ENCODE assay signal across 8 cellular contexts in genomic region chr19:45439569-45440258, GRCh38. TPM values are rescaled to one million over a fixed set of nuclear protein-coding genes. Genes with fewer than 3 reads are reported as not detected.
A peak's percentile ranks its signal among the peaks of the same experiment; 100 is the strongest.
DNase-seq lines count a peak whose midpoint lies in the region; ATAC-seq and TF ChIP-seq lines count a peak whose summit lies in the region.

No MANE protein-coding gene starts in this region.

- H3K9me3 ChIP-seq in HUES6 (ENCODE audit: control insufficient read depth, insufficient read depth, low read depth, low read length) = no peaks in the 10 kb centered on the region

- H3K27me3 Mint-ChIP-seq in neural crest cell (ENCODE audit: low read depth) = no peaks in the 10 kb centered on the region

- H3K4me1 Mint-ChIP-seq in neural crest cell = peaks cover 33% of the 10 kb centered on the region

- peak; percentile 91 for TF ChIP-seq CTCF in foreskin fibroblast (IDR thresholded peaks at IDR 0.05; ENCODE audit: low read depth, low read length)
- TF ChIP-seq CTCF in neural crest cell (conservative IDR thresholded peaks at IDR 0.05) = peak; percentile 100

- H3K4me3 Mint-ChIP-seq in neural crest cell = peak overlapping the region; percentile 88

- peak overlapping the region; percentile 80; the same call in 1 of the 2 replicates for H3K27ac ChIP-seq in HUES6 (ENCODE audit: low read depth, low read length)
- peak overlapping the region; percentile 85 for H3K27ac ChIP-seq in substantia nigra (ENCODE audit: low read depth, low read length, poor library complexity, severe bottlenecking)

- H3K4me3 ChIP-seq in HUES6 (ENCODE audit: low read depth, low read length) (peak overlapping the region; percentile 77), foreskin fibroblast (ENCODE audit: low read depth in 1 of 2, low read length in 2 of 2) (peak overlapping the region; percentile 56 to 57)

- H3K27ac Mint-ChIP-seq in neural crest cell (ENCODE audit: unreplicated experiment) = no peak overlapping the region

- peak; percentile 13 for DNase-seq in DMS53 treated with DMSO at 0.1 percent for 48 hours (lab: John Stamatoyannopoulos, UW; ENCODE audit: unreplicated experiment)
- peak; percentile 83 for DNase-seq in activated gamma-delta T cell (lab: John Stamatoyannopoulos, UW)
- DNase-seq in foreskin fibroblast = peak; percentile 80 to 94
- DNase-seq in neural crest cell (ENCODE audit: low read depth, low spot score) = peak; percentile 81
- peak in 47 of 49 donors; percentile 30 to 95 (median 73) for DNase-seq in substantia nigra (lab: John Stamatoyannopoulos, UW)

- ATAC-seq in GM21381 (IDR thresholded peaks at IDR 0.05; ENCODE audit: unreplicated experiment) = peak; percentile 43

- peak overlapping the region; percentile 81 for H3K9ac ChIP-seq in HUES6 (ENCODE audit: low read length)

- no peaks in the 10 kb centered on the region for H3K36me3 Mint-ChIP-seq in neural crest cell (ENCODE audit: low read depth)

- H3K36me3 ChIP-seq in HUES6 (ENCODE audit: control insufficient read depth, insufficient read depth, low read length) = no peaks in the 10 kb centered on the region

- H3K9me3 Mint-ChIP-seq in neural crest cell = no peaks in the 10 kb centered on the region

- no peaks in the 10 kb centered on the region; the same call in 1 of the 2 replicates for H3K27me3 ChIP-seq in HUES6 (ENCODE audit: control insufficient read depth, insufficient read depth, low read length)

- H3K4me1 ChIP-seq in HUES6 (ENCODE audit: control insufficient read depth, insufficient read depth, low read length) = peaks cover 24% of the 10 kb centered on the region

- TF ChIP-seq POLR2A in Raji (IDR thresholded peaks at IDR 0.05; ENCODE audit: insufficient read depth, low read depth, low read length) = peak; percentile 40; the same call in 1 of the 2 replicates

RNA-seq across cellular contexts. Expression of gene ERCC1, which starts 16.0 kb away (rescaled TPM):
- total RNA-seq in neural crest cell = 111 and 115 TPM in 2 replicates

RNA-seq across cellular contexts. Expression of gene FOSB, which starts 28.1 kb away (rescaled TPM):
- 0.26 and 0.45 TPM in 2 replicates for total RNA-seq in neural crest cell

RNA-seq across cellular contexts. Expression of gene POLR1G, which starts 33.3 kb away (rescaled TPM):
- total RNA-seq in neural crest cell = 11.7 and 12.8 TPM in 2 replicates

RNA-seq across cellular contexts. Expression of gene PPP1R13L, which starts 34.8 kb away (rescaled TPM):
- total RNA-seq in neural crest cell = 6.4 and 8.2 TPM in 2 replicates

RNA-seq across cellular contexts. Expression of gene RTN2, which starts 57.1 kb away (rescaled TPM):
- 16.2 and 19.8 TPM in 2 replicates for total RNA-seq in neural crest cell

Comparison
In these comparisons a context has a peak if more than half of its experiments do, and no peak if none do; other contexts are left out.
1. Peak in every context shown above with its lines: DNase-seq, ATAC-seq, H3K4me3 ChIP-seq and H3K27ac ChIP-seq.
2. DNase-seq: peak in every context shown above with its lines; median percentile 87 in foreskin fibroblast; 83 in activated gamma-delta T cell; 81 in neural crest cell; 73 in substantia nigra; 13 in DMS53 treated with DMSO at 0.1 percent for 48 hours.